7 cellular contexts compared by ENCODE assay signal in the genomic region with DNA sequence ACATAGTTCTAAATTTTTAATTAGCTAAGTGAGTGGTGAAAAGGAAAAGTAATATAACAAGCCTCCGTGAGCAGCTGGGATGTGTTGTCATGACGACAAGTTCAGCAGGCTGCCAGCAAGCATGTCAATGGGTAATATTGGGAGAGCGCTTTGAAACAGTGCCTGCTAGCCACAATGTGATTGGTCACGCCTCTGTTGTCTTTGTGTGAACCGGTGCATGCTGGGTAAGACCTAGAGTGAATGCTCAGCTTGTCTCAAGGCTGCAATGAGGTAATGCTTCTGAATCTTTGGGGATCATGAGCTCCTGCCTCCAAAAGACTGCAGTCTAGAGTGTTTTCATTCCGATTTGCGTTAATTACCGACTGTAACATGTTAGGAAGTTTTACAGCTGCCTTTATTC. TPM values are rescaled to one million over a fixed set of nuclear protein-coding genes. Genes with fewer than 3 reads are reported as not detected.
A peak's percentile ranks its signal among the peaks of the same experiment; 100 is the strongest.
DNase-seq lines count a peak whose midpoint lies in the region; ATAC-seq and TF ChIP-seq lines count a peak whose summit lies in the region.

No MANE protein-coding gene starts in this region.

- H3K36me3 Mint-ChIP-seq in WTC11: no peaks in the 10 kb centered on the region

- H3K4me2 ChIP-seq in MM.1S (ENCODE audit: low read depth, low read length): no peak overlapping the region

- H3F3A ChIP-seq in MM.1S (ENCODE audit: insufficient read depth, low read length): no peaks in the 10 kb centered on the region

- CTCF ChIA-PET in WTC11 (lab: Charles Lee): interaction anchor here (1.6 kb wide), 1 partner anchor 208 kb away, joined by 8 read pairs; no protein-coding TSS in a partner anchor

- H3K27me3 Mint-ChIP-seq in WTC11 (ENCODE audit: low read depth): no peaks in the 10 kb centered on the region

- peaks cover 36% of the 10 kb centered on the region for H3K4me1 Mint-ChIP-seq in WTC11

- no peaks in the 10 kb centered on the region for H3K79me2 ChIP-seq in MM.1S (ENCODE audit: low read length)

- H3K4me1 ChIP-seq in MM.1S (ENCODE audit: low read length): no peaks in the 10 kb centered on the region

- no peaks in the 10 kb centered on the region for H3K36me3 ChIP-seq in MM.1S (replicated peaks; ENCODE audit: insufficient read depth, low read length)

- H3K9me2 ChIP-seq in MM.1S (replicated peaks; ENCODE audit: insufficient read depth, low read length): no peaks in the 10 kb centered on the region

- no peak overlapping the region for H3K27ac Mint-ChIP-seq in WTC11

- no peak overlapping the region for H3K9ac ChIP-seq in MM.1S (ENCODE audit: low read length)

- ATAC-seq in WTC11: peak; percentile 75
- ATAC-seq in stimulated activated naive CD8-positive, alpha-beta T cell treated with anti-CD3 and anti-CD28 coated beads, Interleukin-15, Interleukin-2, amounts not matched to agents 100 U/mL and 50 U/mL, for 24 hours: no peak

- DNase-seq in MM.1S: no peak
- peak; percentile 21 for DNase-seq in WTC11 (ENCODE audit: low spot score)
- DNase-seq in hippocampal formation (lab: John Stamatoyannopoulos, UW): peak; percentile 90 to 97
- peak; percentile 99 for DNase-seq in superior temporal gyrus (ENCODE audit: extremely low spot score)
- no peak for DNase-seq in stimulated activated naive CD8-positive, alpha-beta T cell treated with anti-CD3 and anti-CD28 coated beads, Interleukin-15, Interleukin-2, amounts not matched to agents 100 U/mL and 50 U/mL, for 24 hours
- no peak for DNase-seq in activated CD4-positive, alpha-beta T cell treated with anti-CD3 and anti-CD28 coated beads, Interleukin-2, amount 50 U/mL, for 1 hour
- DNase-seq in NCI-H146 (lab: John Stamatoyannopoulos, UW): no peak

- H3K9me3 Mint-ChIP-seq in WTC11: no peaks in the 10 kb centered on the region

- POLR2A ChIA-PET in WTC11 (lab: Charles Lee): no interaction called here

- no peaks in the 10 kb centered on the region for H3K27me3 ChIP-seq in MM.1S (replicated peaks; ENCODE audit: insufficient read depth, low read length)

- H3K4me3 Mint-ChIP-seq in WTC11: no peak overlapping the region

- H3K9me3 ChIP-seq in MM.1S (replicated peaks; ENCODE audit: insufficient read depth, low read length): no peaks in the 10 kb centered on the region

- H2AFZ ChIP-seq in MM.1S (ENCODE audit: low read length): 0 out of 2 replicates have a peak overlapping the region, but pooled peaks have one; percentile 7

- TF ChIP-seq CTCF in MM.1S (IDR thresholded peaks at IDR 0.05; ENCODE audit: low read length) (no peak), WTC11 (IDR thresholded peaks at IDR 0.05) (no peak)

- no peak overlapping the region for H3K4me3 ChIP-seq in MM.1S (ENCODE audit: low read length)

- H3K27ac ChIP-seq in MM.1S (ENCODE audit: low read length): no peak overlapping the region

- H4K20me1 ChIP-seq in MM.1S (ENCODE audit: insufficient read depth, low read length): no peaks in the 10 kb centered on the region

TF ChIP-seq in WTC11, 78 proteins besides CTCF, POLR2A, EP300 and RAD21:
- TF ChIP-seq GTF2I (CRISPR knock-in tag; conservative IDR thresholded peaks at IDR 0.05) (no peak), KAT7 (CRISPR knock-in tag; IDR thresholded peaks at IDR 0.05; ENCODE audit: borderline replicate concordance) (no peak), FOXP1 (CRISPR knock-in tag; IDR thresholded peaks at IDR 0.05; ENCODE audit: borderline replicate concordance) (no peak), OVOL2 (CRISPR knock-in tag; IDR thresholded peaks at IDR 0.05; ENCODE audit: borderline replicate concordance) (no peak), JAZF1 (CRISPR knock-in tag; IDR thresholded peaks at IDR 0.05) (no peak), NFE2L1 (CRISPR knock-in tag; IDR thresholded peaks at IDR 0.05) (no peak), RELA (CRISPR knock-in tag; IDR thresholded peaks at IDR 0.05; ENCODE audit: borderline replicate concordance) (no peak), NFATC4 (CRISPR knock-in tag; IDR thresholded peaks at IDR 0.05) (no peak), PRRX2 (CRISPR knock-in tag; IDR thresholded peaks at IDR 0.05) (no peak), CREM (CRISPR knock-in tag; IDR thresholded peaks at IDR 0.05) (no peak), ELF4 (CRISPR knock-in tag; IDR thresholded peaks at IDR 0.05; ENCODE audit: low read depth) (no peak), FOXJ3 (CRISPR knock-in tag; IDR thresholded peaks at IDR 0.05; ENCODE audit: borderline replicate concordance) (no peak)
- TF ChIP-seq, protein P1, sequence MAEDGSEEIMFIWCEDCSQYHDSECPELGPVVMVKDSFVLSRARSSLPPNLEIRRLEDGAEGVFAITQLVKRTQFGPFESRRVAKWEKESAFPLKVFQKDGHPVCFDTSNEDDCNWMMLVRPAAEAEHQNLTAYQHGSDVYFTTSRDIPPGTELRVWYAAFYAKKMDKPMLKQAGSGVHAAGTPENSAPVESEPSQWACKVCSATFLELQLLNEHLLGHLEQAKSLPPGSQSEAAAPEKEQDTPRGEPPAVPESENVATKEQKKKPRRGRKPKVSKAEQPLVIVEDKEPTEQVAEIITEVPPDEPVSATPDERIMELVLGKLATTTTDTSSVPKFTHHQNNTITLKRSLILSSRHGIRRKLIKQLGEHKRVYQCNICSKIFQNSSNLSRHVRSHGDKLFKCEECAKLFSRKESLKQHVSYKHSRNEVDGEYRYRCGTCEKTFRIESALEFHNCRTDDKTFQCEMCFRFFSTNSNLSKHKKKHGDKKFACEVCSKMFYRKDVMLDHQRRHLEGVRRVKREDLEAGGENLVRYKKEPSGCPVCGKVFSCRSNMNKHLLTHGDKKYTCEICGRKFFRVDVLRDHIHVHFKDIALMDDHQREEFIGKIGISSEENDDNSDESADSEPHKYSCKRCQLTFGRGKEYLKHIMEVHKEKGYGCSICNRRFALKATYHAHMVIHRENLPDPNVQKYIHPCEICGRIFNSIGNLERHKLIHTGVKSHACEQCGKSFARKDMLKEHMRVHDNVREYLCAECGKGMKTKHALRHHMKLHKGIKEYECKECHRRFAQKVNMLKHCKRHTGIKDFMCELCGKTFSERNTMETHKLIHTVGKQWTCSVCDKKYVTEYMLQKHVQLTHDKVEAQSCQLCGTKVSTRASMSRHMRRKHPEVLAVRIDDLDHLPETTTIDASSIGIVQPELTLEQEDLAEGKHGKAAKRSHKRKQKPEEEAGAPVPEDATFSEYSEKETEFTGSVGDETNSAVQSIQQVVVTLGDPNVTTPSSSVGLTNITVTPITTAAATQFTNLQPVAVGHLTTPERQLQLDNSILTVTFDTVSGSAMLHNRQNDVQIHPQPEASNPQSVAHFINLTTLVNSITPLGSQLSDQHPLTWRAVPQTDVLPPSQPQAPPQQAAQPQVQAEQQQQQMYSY (CRISPR knock-in tag; IDR thresholded peaks at IDR 0.05): no peak
- TF ChIP-seq, protein P2, sequence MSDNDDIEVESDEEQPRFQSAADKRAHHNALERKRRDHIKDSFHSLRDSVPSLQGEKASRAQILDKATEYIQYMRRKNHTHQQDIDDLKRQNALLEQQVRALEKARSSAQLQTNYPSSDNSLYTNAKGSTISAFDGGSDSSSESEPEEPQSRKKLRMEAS (CRISPR knock-in tag; IDR thresholded peaks at IDR 0.05): no peak
- TF ChIP-seq, protein P3, sequence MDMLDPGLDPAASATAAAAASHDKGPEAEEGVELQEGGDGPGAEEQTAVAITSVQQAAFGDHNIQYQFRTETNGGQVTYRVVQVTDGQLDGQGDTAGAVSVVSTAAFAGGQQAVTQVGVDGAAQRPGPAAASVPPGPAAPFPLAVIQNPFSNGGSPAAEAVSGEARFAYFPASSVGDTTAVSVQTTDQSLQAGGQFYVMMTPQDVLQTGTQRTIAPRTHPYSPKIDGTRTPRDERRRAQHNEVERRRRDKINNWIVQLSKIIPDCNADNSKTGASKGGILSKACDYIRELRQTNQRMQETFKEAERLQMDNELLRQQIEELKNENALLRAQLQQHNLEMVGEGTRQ (CRISPR knock-in tag; IDR thresholded peaks at IDR 0.05): no peak
- TF ChIP-seq, protein P4, sequence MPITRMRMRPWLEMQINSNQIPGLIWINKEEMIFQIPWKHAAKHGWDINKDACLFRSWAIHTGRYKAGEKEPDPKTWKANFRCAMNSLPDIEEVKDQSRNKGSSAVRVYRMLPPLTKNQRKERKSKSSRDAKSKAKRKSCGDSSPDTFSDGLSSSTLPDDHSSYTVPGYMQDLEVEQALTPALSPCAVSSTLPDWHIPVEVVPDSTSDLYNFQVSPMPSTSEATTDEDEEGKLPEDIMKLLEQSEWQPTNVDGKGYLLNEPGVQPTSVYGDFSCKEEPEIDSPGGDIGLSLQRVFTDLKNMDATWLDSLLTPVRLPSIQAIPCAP (CRISPR knock-in tag; IDR thresholded peaks at IDR 0.05): no peak
- TF ChIP-seq, protein P5, sequence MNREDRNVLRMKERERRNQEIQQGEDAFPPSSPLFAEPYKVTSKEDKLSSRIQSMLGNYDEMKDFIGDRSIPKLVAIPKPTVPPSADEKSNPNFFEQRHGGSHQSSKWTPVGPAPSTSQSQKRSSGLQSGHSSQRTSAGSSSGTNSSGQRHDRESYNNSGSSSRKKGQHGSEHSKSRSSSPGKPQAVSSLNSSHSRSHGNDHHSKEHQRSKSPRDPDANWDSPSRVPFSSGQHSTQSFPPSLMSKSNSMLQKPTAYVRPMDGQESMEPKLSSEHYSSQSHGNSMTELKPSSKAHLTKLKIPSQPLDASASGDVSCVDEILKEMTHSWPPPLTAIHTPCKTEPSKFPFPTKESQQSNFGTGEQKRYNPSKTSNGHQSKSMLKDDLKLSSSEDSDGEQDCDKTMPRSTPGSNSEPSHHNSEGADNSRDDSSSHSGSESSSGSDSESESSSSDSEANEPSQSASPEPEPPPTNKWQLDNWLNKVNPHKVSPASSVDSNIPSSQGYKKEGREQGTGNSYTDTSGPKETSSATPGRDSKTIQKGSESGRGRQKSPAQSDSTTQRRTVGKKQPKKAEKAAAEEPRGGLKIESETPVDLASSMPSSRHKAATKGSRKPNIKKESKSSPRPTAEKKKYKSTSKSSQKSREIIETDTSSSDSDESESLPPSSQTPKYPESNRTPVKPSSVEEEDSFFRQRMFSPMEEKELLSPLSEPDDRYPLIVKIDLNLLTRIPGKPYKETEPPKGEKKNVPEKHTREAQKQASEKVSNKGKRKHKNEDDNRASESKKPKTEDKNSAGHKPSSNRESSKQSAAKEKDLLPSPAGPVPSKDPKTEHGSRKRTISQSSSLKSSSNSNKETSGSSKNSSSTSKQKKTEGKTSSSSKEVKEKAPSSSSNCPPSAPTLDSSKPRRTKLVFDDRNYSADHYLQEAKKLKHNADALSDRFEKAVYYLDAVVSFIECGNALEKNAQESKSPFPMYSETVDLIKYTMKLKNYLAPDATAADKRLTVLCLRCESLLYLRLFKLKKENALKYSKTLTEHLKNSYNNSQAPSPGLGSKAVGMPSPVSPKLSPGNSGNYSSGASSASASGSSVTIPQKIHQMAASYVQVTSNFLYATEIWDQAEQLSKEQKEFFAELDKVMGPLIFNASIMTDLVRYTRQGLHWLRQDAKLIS (CRISPR knock-in tag; IDR thresholded peaks at IDR 0.05; ENCODE audit: borderline replicate concordance): no peak

RNA-seq across cellular contexts. Expression of a gene that starts 54.9 kb away (rescaled TPM):
- 23.1 to 31.6 TPM (median 24.9 TPM) in 3 replicates for total RNA-seq in WTC11 (2021)

Comparison
In these comparisons a context has a peak if more than half of its experiments do, and no peak if none do; other contexts are left out.
1. DNase-seq: peak in WTC11 (single experiment), hippocampal formation (2 of 2) and superior temporal gyrus (single experiment); none in MM.1S (single experiment), stimulated activated naive CD8-positive, alpha-beta T cell treated with anti-CD3 and anti-CD28 coated beads, Interleukin-15, Interleukin-2, amounts not matched to agents 100 U/mL and 50 U/mL, for 24 hours (single experiment), activated CD4-positive, alpha-beta T cell treated with anti-CD3 and anti-CD28 coated beads, Interleukin-2, amount 50 U/mL, for 1 hour (single experiment) and NCI-H146 (single experiment).